ENCODE assay signal across 1 cellular context in the genomic region with DNA sequence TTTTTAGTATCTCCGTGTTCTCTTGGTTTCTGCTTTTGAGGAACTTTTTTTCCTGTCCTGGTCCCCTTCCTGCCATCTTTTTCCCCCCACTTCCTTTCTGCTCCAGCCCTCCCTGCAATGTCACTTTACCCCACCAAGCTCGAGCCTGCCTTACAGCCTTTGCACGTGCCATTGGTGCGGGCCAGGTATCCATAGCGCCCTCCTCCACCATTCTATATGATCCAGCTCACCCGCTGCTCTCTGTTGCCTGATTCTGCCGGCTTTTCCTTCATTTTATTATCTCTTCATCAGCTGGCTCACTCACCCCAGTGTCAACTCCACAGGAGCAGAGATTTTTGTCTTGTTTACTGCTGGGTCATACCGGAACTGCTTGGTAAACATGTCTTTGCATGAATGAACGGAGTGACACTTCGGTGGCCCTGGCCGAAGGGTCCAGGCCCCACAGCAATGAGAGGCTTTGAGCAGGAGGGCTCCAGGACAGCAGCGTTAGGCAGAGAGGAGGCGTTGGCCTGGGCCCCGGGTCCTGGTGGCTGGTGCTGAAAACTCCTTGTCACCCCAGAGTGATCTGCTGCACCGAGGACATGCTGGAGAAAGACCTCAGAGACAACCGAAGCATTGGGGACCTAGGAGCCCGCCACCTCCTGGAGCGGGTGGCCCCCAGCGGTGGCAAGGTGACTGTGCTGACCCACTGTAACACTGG.
TF ChIP-seq lines count a peak whose summit lies in the region.

No MANE protein-coding gene starts in this region.

TF ChIP-seq in HepG2, 621 proteins besides CTCF, POLR2A, EP300 and RAD21 (continued from another document):
- TF ChIP-seq, protein P1, sequence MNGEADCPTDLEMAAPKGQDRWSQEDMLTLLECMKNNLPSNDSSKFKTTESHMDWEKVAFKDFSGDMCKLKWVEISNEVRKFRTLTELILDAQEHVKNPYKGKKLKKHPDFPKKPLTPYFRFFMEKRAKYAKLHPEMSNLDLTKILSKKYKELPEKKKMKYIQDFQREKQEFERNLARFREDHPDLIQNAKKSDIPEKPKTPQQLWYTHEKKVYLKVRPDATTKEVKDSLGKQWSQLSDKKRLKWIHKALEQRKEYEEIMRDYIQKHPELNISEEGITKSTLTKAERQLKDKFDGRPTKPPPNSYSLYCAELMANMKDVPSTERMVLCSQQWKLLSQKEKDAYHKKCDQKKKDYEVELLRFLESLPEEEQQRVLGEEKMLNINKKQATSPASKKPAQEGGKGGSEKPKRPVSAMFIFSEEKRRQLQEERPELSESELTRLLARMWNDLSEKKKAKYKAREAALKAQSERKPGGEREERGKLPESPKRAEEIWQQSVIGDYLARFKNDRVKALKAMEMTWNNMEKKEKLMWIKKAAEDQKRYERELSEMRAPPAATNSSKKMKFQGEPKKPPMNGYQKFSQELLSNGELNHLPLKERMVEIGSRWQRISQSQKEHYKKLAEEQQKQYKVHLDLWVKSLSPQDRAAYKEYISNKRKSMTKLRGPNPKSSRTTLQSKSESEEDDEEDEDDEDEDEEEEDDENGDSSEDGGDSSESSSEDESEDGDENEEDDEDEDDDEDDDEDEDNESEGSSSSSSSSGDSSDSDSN (CRISPR knock-in tag; IDR thresholded peaks at IDR 0.05) = peak; percentile 59; the same call in 1 of the 2 replicates
- TF ChIP-seq RBM22 (optimal IDR thresholded peaks at IDR 0.05; ENCODE audit: low read length) (no peak), BRCA1 (CRISPR knock-in tag; IDR thresholded peaks at IDR 0.05) (no peak), MEF2D (CRISPR knock-in tag; IDR thresholded peaks at IDR 0.05) (no peak), ZNF616 (CRISPR knock-in tag; IDR thresholded peaks at IDR 0.05; ENCODE audit: low read depth) (no peak), ZNF121 (CRISPR knock-in tag; IDR thresholded peaks at IDR 0.05) (no peak), ZNF296 (CRISPR knock-in tag; conservative IDR thresholded peaks at IDR 0.05) (no peak), ZNF564 (CRISPR knock-in tag; IDR thresholded peaks at IDR 0.05) (no peak), TFDP1 (CRISPR knock-in tag; IDR thresholded peaks at IDR 0.05; ENCODE audit: borderline replicate concordance) (no peak), NFAT5 (CRISPR knock-in tag; IDR thresholded peaks at IDR 0.05) (no peak), DR1 (CRISPR knock-in tag; IDR thresholded peaks at IDR 0.05) (no peak; the same call in 1 of the 2 replicates), CEBPZ (IDR thresholded peaks at IDR 0.05; ENCODE audit: low read length) (no peak), TP53 (CRISPR knock-in tag; conservative IDR thresholded peaks at IDR 0.05) (no peak)
- TF ChIP-seq, protein P2, sequence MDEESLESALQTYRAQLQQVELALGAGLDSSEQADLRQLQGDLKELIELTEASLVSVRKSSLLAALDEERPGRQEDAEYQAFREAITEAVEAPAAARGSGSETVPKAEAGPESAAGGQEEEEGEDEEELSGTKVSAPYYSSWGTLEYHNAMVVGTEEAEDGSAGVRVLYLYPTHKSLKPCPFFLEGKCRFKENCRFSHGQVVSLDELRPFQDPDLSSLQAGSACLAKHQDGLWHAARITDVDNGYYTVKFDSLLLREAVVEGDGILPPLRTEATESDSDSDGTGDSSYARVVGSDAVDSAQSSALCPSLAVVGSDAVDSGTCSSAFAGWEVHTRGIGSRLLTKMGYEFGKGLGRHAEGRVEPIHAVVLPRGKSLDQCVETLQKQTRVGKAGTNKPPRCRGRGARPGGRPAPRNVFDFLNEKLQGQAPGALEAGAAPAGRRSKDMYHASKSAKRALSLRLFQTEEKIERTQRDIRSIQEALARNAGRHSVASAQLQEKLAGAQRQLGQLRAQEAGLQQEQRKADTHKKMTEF (CRISPR knock-in tag; IDR thresholded peaks at IDR 0.05) = no peak
- TF ChIP-seq, protein P3, sequence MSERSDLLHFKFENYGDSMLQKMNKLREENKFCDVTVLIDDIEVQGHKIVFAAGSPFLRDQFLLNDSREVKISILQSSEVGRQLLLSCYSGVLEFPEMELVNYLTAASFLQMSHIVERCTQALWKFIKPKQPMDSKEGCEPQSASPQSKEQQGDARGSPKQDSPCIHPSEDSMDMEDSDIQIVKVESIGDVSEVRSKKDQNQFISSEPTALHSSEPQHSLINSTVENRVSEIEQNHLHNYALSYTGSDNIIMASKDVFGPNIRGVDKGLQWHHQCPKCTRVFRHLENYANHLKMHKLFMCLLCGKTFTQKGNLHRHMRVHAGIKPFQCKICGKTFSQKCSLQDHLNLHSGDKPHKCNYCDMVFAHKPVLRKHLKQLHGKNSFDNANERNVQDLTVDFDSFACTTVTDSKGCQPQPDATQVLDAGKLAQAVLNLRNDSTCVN (CRISPR knock-in tag; IDR thresholded peaks at IDR 0.05; ENCODE audit: borderline replicate concordance) = no peak
